9 cellular contexts compared by ENCODE assay signal in genomic region chr2:72146357-72147302, GRCh38. TPM values are rescaled to one million over a fixed set of nuclear protein-coding genes. Genes with fewer than 3 reads are reported as not detected.
DNase-seq lines count a peak whose midpoint lies in the region; ATAC-seq, FAIRE-seq and TF ChIP-seq lines count a peak whose summit lies in the region.
"Had no signal": no experiment of that assay in that cellular context is flagged by ENCODE, and none has a peak within 500 bp of the region (broad histone marks: within the 10 kb centered on the region; RNA-seq: fewer than 3 reads in every experiment).

No MANE protein-coding gene starts in this region.

- 0 out of 2 replicates have a peak overlapping the region, but pooled peaks have one; percentile 17 for H3K4me2 ChIP-seq in HepG2 (ENCODE audit: low read depth, low read length)

- H3K4me1 ChIP-seq in HepG2 (ENCODE audit: insufficient read depth, low read length) (peaks cover 37% of the 10 kb centered on the region), testis (peaks cover 38% of the 10 kb centered on the region)

- no peak overlapping the region for H3K4me3 Mint-ChIP-seq in activated naive CD8-positive, alpha-beta T cell treated with anti-CD3 and anti-CD28 coated beads for 36 hours

- H3K36me3 ChIP-seq in HepG2 (replicated peaks in 1 of 2; ENCODE audit: control insufficient read depth in 1 of 2, insufficient read depth in 2 of 2, low read length in 2 of 2) (no peaks in the 10 kb centered on the region), testis (ENCODE audit: low read depth, missing control alignments) (no peaks in the 10 kb centered on the region)

- no peak for FAIRE-seq in HepG2 (lab: Jason Lieb, UNC)

- TF ChIP-seq POLR2A in HepG2 (IDR thresholded peaks at IDR 0.05; ENCODE audit: insufficient read depth in 1 of 2, low read depth in 2 of 2, low read length in 2 of 2) (no peak), testis (IDR thresholded peaks at IDR 0.05) (no peak)

- peak; percentile 5 for DNase-seq in activated CD4-positive, alpha-beta T cell treated with anti-CD3 and anti-CD28 coated beads for 1 hour
- no peak for DNase-seq in activated CD4-positive, alpha-beta T cell treated with anti-CD3 and anti-CD28 coated beads, Interleukin-2, amount 50 U/mL, for 1 hour
- DNase-seq in activated naive CD8-positive, alpha-beta T cell treated with anti-CD3 and anti-CD28 coated beads for 36 hours = no peak
- no peak for DNase-seq in HepG2 (ENCODE audit: low spot score)
- DNase-seq in testis = no peak
- no peak for DNase-seq in stimulated activated CD4-positive, alpha-beta T cell treated with anti-CD3 and anti-CD28 coated beads, Interleukin-4, amount 100 ng/mL, for 1 hour
- DNase-seq in stimulated activated naive CD4-positive, alpha-beta T cell (lab: John Stamatoyannopoulos, UW) = no peak

- peaks cover 37% of the 10 kb centered on the region for H3K4me1 Mint-ChIP-seq in activated naive CD8-positive, alpha-beta T cell treated with anti-CD3 and anti-CD28 coated beads for 36 hours

- H3K27me3 Mint-ChIP-seq in activated naive CD8-positive, alpha-beta T cell treated with anti-CD3 and anti-CD28 coated beads for 36 hours = peaks cover 85% of the 10 kb centered on the region

- peaks cover 3% of the 10 kb centered on the region for H3K9me3 Mint-ChIP-seq in activated naive CD8-positive, alpha-beta T cell treated with anti-CD3 and anti-CD28 coated beads for 36 hours

- WGBS in HepG2 (ENCODE audit: low lambda C conversion rate) = 46% methylated on average over 58 of the region's 58 CpGs
- 3 to 4% methylated on average over 46 to 58 of the region's 58 CpGs for WGBS in testis, 2 donors

- peaks cover 3% of the 10 kb centered on the region for H3K36me3 Mint-ChIP-seq in activated naive CD8-positive, alpha-beta T cell treated with anti-CD3 and anti-CD28 coated beads for 36 hours

- H3K27ac ChIP-seq in HepG2 (ENCODE audit: extremely low read length, insufficient read depth, low read length) (no peak overlapping the region), testis (peak overlapping the region; percentile 70 to 78)

- H3K27me3 ChIP-seq in HepG2 (ENCODE audit: control insufficient read depth in 1 of 2, insufficient read depth in 2 of 2, low read length in 2 of 2) = peaks cover 30 to 92% of the 10 kb centered on the region in 2 experiments
- H3K27me3 ChIP-seq in testis = no peaks in the 10 kb centered on the region

- H3K79me2 ChIP-seq in HepG2 (ENCODE audit: insufficient read depth, low read length) = no peaks in the 10 kb centered on the region

- POLR2A ChIA-PET in HepG2 (lab: Yijun Ruan, JAX) = no interaction called here

- H3K9me3 ChIP-seq in HepG2 (ENCODE audit: low read length) (peaks cover 7% of the 10 kb centered on the region; the same call in 1 of the 2 replicates), testis (no peaks in the 10 kb centered on the region)

- TF ChIP-seq EP300 in HepG2 (IDR thresholded peaks at IDR 0.05; ENCODE audit: low read depth in 2 of 2, low read length in 2 of 2) (no peak), HepG2 (CRISPR knock-in tag; IDR thresholded peaks at IDR 0.05; ENCODE audit: borderline replicate concordance) (no peak)

- ATAC-seq in HepG2 = no peak
- no peak for ATAC-seq in GM18519 (IDR thresholded peaks at IDR 0.05; ENCODE audit: low FRiP score, unreplicated experiment)

- TF ChIP-seq RAD21 in HepG2 (CRISPR knock-in tag; IDR thresholded peaks at IDR 0.05) = no peak

- in situ Hi-C loops in HepG2 (cut with HindIII; ENCODE audit: extremely low pct_ligation_motif_present, low pct_unique_long_range_greater_than_20kb) = loop anchor here (10.0 kb wide), 1 partner anchor 342 kb away; no protein-coding TSS in a partner anchor

- H2AFZ ChIP-seq in HepG2 (ENCODE audit: low read length) = no peak overlapping the region

- no TSS peak for BruUV-seq in HepG2 (replicated peaks; lab: Mats Ljungman, UMichigan)

- H3K4me3 ChIP-seq in HepG2 (replicated peaks in 1 of 3; ENCODE audit: insufficient read depth in 1 of 3, low read depth in 2 of 3, low read length in 3 of 3) (peak overlapping the region in 1 of 3 experiments; percentile 15; a peak in 1 of 6 replicates), testis (peak overlapping the region; percentile 62 to 75)

- CTCF ChIA-PET in HepG2 (lab: Yijun Ruan, JAX; ENCODE audit: low intra/inter-chr PET ratio, low total read pairs) = no interaction called here

- H3K27ac Mint-ChIP-seq in activated naive CD8-positive, alpha-beta T cell treated with anti-CD3 and anti-CD28 coated beads for 36 hours = peak overlapping the region; percentile 27

- intact Hi-C loops in HepG2 (cut with micrococcal nuclease; ENCODE audit: unreplicated experiment) = no loop called here
- intact Hi-C loops in testis (cut with DNase I; ENCODE audit: low total_unique reads) = loop anchor here (5.0 kb wide), 1 partner anchor 344 kb away; no protein-coding TSS in a partner anchor

- peaks cover 14% of the 10 kb centered on the region; the same call in 1 of the 2 replicates for H4K20me1 ChIP-seq in HepG2 (ENCODE audit: insufficient read depth, low read length)

- H3K9ac ChIP-seq in HepG2 (ENCODE audit: insufficient read depth, low read depth, low read length) = no peak overlapping the region

- TF ChIP-seq CTCF in HepG2 (CRISPR knock-in tag; IDR thresholded peaks at IDR 0.05) (no peak), testis (IDR thresholded peaks at IDR 0.05) (no peak)

TF ChIP-seq in HepG2, 621 proteins besides CTCF, POLR2A, EP300 and RAD21:
- TF ChIP-seq NRL (CRISPR knock-in tag; IDR thresholded peaks at IDR 0.05; ENCODE audit: borderline replicate concordance) (0 out of 2 replicates have a peak, but pooled peaks have one; percentile 19), NR2F6 (IDR thresholded peaks at IDR 0.05) (no peak), NR2F6 (CRISPR knock-in tag; IDR thresholded peaks at IDR 0.05) (no peak), EZH2 (conservative IDR thresholded peaks at IDR 0.05; ENCODE audit: low read depth, low read length) (peak; percentile 93)

RNA-seq across cellular contexts. Expression of gene CYP26B1, which starts 1.0 kb away (rescaled TPM):
- not detected for total RNA-seq in activated naive CD8-positive, alpha-beta T cell treated with anti-CD3 and anti-CD28 coated beads for 36 hours
- total RNA-seq in HepG2 (2016; rRNA removed; fragmentation: Illumina TruSeq; extraction: Trizol) (0.06 and 0.07 TPM in 2 replicates), testis (10 to 100 TPM; 42.1 to 86.2 TPM)
- not detected in 2 replicates for total RNA-seq in HepG2 (2016; cell fraction: cytosol; rRNA removed; fragmentation: Illumina TruSeq; extraction: Trizol; ENCODE audit: low read depth)
- 0.32 TPM in 1 of 2 replicates, not detected in the other for total RNA-seq in HepG2 (2016; cell fraction: insoluble cytoplasmic fraction; rRNA removed; fragmentation: Illumina TruSeq; extraction: Trizol)
- total RNA-seq in HepG2 (2016; cell fraction: membrane; rRNA removed; fragmentation: Illumina TruSeq; extraction: Trizol) = 0.09 TPM in 1 of 2 replicates, not detected in the other
- total RNA-seq in HepG2 (2016; cell fraction: nucleus; rRNA removed; fragmentation: Illumina TruSeq; extraction: Trizol) = 0.12 and 0.13 TPM in 2 replicates
- polyA plus RNA-seq in HepG2 (2011; rRNA removed) (0.04 and 0.05 TPM in 2 replicates), testis (ENCODE audit: insufficient read depth, low read depth, low replicate concordance) (31.6 TPM)
- 0.03 and 0.09 TPM in 2 replicates for polyA plus RNA-seq in HepG2 (2011; cell fraction: cytosol; rRNA removed)
- polyA plus RNA-seq in HepG2 (2011; cell fraction: nucleus; rRNA removed) = 0.50 and 0.79 TPM in 2 replicates
- polyA plus RNA-seq in HepG2 (2012) = not detected in 2 replicates
- not detected in 2 replicates for polyA plus RNA-seq in HepG2 (2016; cell fraction: cytosol; fragmentation: Illumina TruSeq; extraction: Trizol; ENCODE audit: low read depth)
- 0.05 and 0.11 TPM in 2 replicates for polyA plus RNA-seq in HepG2 (2016; cell fraction: insoluble cytoplasmic fraction; fragmentation: Illumina TruSeq; extraction: Trizol; ENCODE audit: low read depth)
- polyA plus RNA-seq in HepG2 (2016; cell fraction: membrane; fragmentation: Illumina TruSeq; extraction: Trizol; ENCODE audit: low read depth) = 0.07 TPM in 1 of 2 replicates, not detected in the other
- polyA plus RNA-seq in HepG2 (2016; cell fraction: nucleus; fragmentation: Illumina TruSeq; extraction: Trizol; ENCODE audit: insufficient read depth, low read depth) = 0.26 and 0.88 TPM in 2 replicates
- polyA minus RNA-seq in HepG2 (2011; rRNA and poly(A)+ RNA removed; ENCODE audit: low replicate concordance) = 0.34 and 5.5 TPM in 2 replicates
- polyA minus RNA-seq in HepG2 (2011; cell fraction: cytosol; rRNA and poly(A)+ RNA removed) = 0.18 TPM in 1 of 2 replicates, not detected in the other
- polyA minus RNA-seq in HepG2 (2011; cell fraction: nucleus; rRNA and poly(A)+ RNA removed) = 0.25 and 0.26 TPM in 2 replicates
- total RNA-seq: T-helper 2 cell treated with Interferon-gamma antibody and Interleukin-4, amounts not matched to agents 100 ng/mL and 5 ng/mL, for 36 hours had no signal

Comparison
In these comparisons a context has a peak if more than half of its experiments do, and no peak if none do; other contexts are left out.
1. RNA of gene CYP26B1, which starts 1.0 kb away (total RNA-seq): 42.1 to 86.2 TPM in testis; 0.06 to 0.32 TPM in HepG2 and not detected in activated naive CD8-positive, alpha-beta T cell treated with anti-CD3 and anti-CD28 coated beads for 36 hours; every median in the first group is over 10 times any median in the second.